8 cellular contexts compared by ENCODE assay signal in genomic region chr6:71420693-71421328, GRCh38.
DNase-seq lines count a peak whose midpoint lies in the region; ATAC-seq and TF ChIP-seq lines count a peak whose summit lies in the region.

No MANE protein-coding gene starts in this region.

- peak overlapping the region; percentile 95 to 99 for H3K27ac ChIP-seq in breast epithelium
- peak overlapping the region; percentile 95 for H3K27ac ChIP-seq in psoas muscle

- ATAC-seq in HG02970 (IDR thresholded peaks at IDR 0.05; ENCODE audit: low FRiP score, unreplicated experiment) (peak; percentile 87), psoas muscle (peak; percentile 96 to 99 (median 98))

- TF ChIP-seq CTCF in GM12864 (IDR thresholded peaks at IDR 0.05; ENCODE audit: low read depth, low read length, missing control alignments): no peak
- TF ChIP-seq CTCF in breast epithelium (IDR thresholded peaks at IDR 0.05): no peak
- TF ChIP-seq CTCF in psoas muscle (IDR thresholded peaks at IDR 0.05): no peak

- TF ChIP-seq POLR2A in breast epithelium (IDR thresholded peaks at IDR 0.05): peak; percentile 95

- H3K9me3 ChIP-seq in breast epithelium (no peaks in the 10 kb centered on the region), psoas muscle (no peaks in the 10 kb centered on the region)

- in situ Hi-C loops in KBM-7 (cut with MboI; ENCODE audit: low pct_unique_long_range_greater_than_20kb, low sequenced_read_pairs): no loop called here

- H3K4me1 ChIP-seq in breast epithelium: no peaks in the 10 kb centered on the region
- peaks cover 18% of the 10 kb centered on the region for H3K4me1 ChIP-seq in psoas muscle

- 2 to 6% (median 3%) methylated on average over 30 to 46 of the region's 46 CpGs for WGBS in psoas muscle, 3 donors

- H3K4me3 ChIP-seq in GM12864 (ENCODE audit: low read depth, low read length) (peak overlapping the region; percentile 68), breast epithelium (peak overlapping the region; percentile 84 to 94 (median 88)), psoas muscle (peak overlapping the region; percentile 92)

- intact Hi-C loops in breast epithelium (cut with DNase I; ENCODE audit: low total_unique reads): no loop called here
- intact Hi-C loops in psoas muscle (cut with DNase I): loop anchor here (5.0 kb wide), 1 partner anchor 34 kb away; no protein-coding TSS in a partner anchor

- H3K36me3 ChIP-seq in breast epithelium: no peaks in the 10 kb centered on the region
- H3K36me3 ChIP-seq in psoas muscle (ENCODE audit: insufficient read depth in 1 of 2, low read depth in 1 of 2): peaks cover 0 to 16% of the 10 kb centered on the region in 2 donors

- peak; percentile 57 for DNase-seq in 8988T
- peak; percentile 12 for DNase-seq in GM12864 (ENCODE audit: low read depth)
- peak; percentile 66 to 89 for DNase-seq in NCI-H526 (lab: John Stamatoyannopoulos, UW)
- peak; percentile 97 for DNase-seq in breast epithelium (ENCODE audit: low spot score in 2 of 2)
- peak; percentile 75 for DNase-seq in iPS DF 19.7 (ENCODE audit: low read depth, low spot score)
- DNase-seq in psoas muscle: peak; percentile 95 to 97
- DNase-seq in KBM-7: no peak

- H3K27me3 ChIP-seq in breast epithelium: no peaks in the 10 kb centered on the region
- H3K27me3 ChIP-seq in psoas muscle (ENCODE audit: insufficient read depth in 3 of 3, low read length in 2 of 3): no peaks in the 10 kb centered on the region
